ENCODE assay signal across 1 cellular context in genomic region chr1:88917321-88918025, GRCh38.
TF ChIP-seq lines count a peak whose summit lies in the region.

No MANE protein-coding gene starts in this region.

TF ChIP-seq in GM12878, 131 proteins besides CTCF, POLR2A, EP300 and RAD21:
- TF ChIP-seq NBN (IDR thresholded peaks at IDR 0.05) (0 out of 2 replicates have a peak, but pooled peaks have one; percentile 22), CBX5 (IDR thresholded peaks at IDR 0.05; ENCODE audit: low read depth) (peak; percentile 65; the same call in 1 of the 2 replicates), NR2F1 (conservative IDR thresholded peaks at IDR 0.05) (no peak), RELB (IDR thresholded peaks at IDR 0.05; ENCODE audit: low read depth) (peak; percentile 24; the same call in 1 of the 2 replicates)
- TF ChIP-seq, protein P1, sequence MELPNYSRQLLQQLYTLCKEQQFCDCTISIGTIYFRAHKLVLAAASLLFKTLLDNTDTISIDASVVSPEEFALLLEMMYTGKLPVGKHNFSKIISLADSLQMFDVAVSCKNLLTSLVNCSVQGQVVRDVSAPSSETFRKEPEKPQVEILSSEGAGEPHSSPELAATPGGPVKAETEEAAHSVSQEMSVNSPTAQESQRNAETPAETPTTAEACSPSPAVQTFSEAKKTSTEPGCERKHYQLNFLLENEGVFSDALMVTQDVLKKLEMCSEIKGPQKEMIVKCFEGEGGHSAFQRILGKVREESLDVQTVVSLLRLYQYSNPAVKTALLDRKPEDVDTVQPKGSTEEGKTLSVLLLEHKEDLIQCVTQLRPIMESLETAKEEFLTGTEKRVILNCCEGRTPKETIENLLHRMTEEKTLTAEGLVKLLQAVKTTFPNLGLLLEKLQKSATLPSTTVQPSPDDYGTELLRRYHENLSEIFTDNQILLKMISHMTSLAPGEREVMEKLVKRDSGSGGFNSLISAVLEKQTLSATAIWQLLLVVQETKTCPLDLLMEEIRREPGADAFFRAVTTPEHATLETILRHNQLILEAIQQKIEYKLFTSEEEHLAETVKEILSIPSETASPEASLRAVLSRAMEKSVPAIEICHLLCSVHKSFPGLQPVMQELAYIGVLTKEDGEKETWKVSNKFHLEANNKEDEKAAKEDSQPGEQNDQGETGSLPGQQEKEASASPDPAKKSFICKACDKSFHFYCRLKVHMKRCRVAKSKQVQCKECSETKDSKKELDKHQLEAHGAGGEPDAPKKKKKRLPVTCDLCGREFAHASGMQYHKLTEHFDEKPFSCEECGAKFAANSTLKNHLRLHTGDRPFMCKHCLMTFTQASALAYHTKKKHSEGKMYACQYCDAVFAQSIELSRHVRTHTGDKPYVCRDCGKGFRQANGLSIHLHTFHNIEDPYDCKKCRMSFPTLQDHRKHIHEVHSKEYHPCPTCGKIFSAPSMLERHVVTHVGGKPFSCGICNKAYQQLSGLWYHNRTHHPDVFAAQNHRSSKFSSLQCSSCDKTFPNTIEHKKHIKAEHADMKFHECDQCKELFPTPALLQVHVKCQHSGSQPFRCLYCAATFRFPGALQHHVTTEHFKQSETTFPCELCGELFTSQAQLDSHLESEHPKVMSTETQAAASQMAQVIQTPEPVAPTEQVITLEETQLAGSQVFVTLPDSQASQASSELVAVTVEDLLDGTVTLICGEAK (IDR thresholded peaks at IDR 0.05; ENCODE audit: borderline replicate concordance): no peak
